17 cellular contexts compared by ENCODE assay signal in the genomic region with DNA sequence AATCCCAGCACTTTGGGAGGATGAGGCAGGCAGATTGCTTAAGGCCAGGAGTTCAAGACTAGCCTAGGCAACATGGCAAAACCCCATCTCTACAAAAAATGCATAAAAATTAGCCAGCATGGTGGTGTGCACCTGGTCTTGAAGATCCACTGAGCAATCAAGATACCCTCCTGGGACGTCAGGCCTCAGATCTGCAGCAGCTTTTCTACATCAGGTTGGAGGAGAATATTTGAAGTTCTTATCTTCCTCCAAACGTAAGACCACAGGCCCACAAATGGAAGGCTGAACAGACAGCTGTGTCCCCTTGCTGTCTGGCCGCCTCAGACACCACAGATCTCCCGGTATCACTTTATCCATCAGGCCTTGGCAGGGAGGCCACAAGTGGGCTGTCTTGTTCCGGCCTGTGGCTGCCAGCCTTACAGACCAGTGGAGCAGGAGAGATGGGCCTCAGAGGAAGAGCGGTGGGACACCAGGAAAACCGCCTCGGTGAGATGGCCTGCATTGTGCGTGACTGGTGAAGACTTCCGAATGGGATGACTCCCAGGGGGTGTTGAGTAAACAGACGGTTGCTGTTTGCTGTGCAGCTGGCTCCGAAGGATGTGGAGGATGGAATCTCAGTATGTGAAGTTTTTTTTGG. TPM values are rescaled to one million over a fixed set of nuclear protein-coding genes. Genes with fewer than 3 reads are reported as not detected.
DNase-seq lines count a peak whose midpoint lies in the region; ATAC-seq and TF ChIP-seq lines count a peak whose summit lies in the region.
"Had no signal": no experiment of that assay in that cellular context is flagged by ENCODE, and none has a peak within 500 bp of the region (broad histone marks: within the 10 kb centered on the region; RNA-seq: fewer than 3 reads in every experiment).

No MANE protein-coding gene starts in this region.

- TF ChIP-seq CTCF in Loucy (conservative IDR thresholded peaks at IDR 0.05; ENCODE audit: low read length) = no peak
- peak; percentile 21 for TF ChIP-seq CTCF in choroid plexus epithelial cell (conservative IDR thresholded peaks at IDR 0.05; ENCODE audit: low read depth, low read length)
- no peak for TF ChIP-seq CTCF in neural crest cell (conservative IDR thresholded peaks at IDR 0.05)
- no peak for TF ChIP-seq CTCF in neural progenitor cell (IDR thresholded peaks at IDR 0.05)

- no peak overlapping the region for H3K27ac ChIP-seq in neural progenitor cell
- H3K27ac ChIP-seq: cardiac muscle cell had no signal

- no peaks in the 10 kb centered on the region for H3K27me3 Mint-ChIP-seq in neural crest cell (ENCODE audit: low read depth)
- peaks cover 6% of the 10 kb centered on the region for H3K27me3 Mint-ChIP-seq in neural progenitor cell (ENCODE audit: insufficient read depth, low read depth)
- H3K27me3 Mint-ChIP-seq: activated naive CD4-positive, alpha-beta T cell treated with anti-CD3 and anti-CD28 coated beads, Interleukin-2, amount 10 ng/mL, durations not matched to agents 7 days and 5 days had no signal

- H3K4me2 ChIP-seq in Loucy (ENCODE audit: low read depth, low read length, poor library complexity, severe bottlenecking) (peak overlapping the region; percentile 38), neural progenitor cell (no peak overlapping the region)

- peaks cover 4% of the 10 kb centered on the region for H3K36me3 Mint-ChIP-seq in neural crest cell (ENCODE audit: low read depth)
- H3K36me3 Mint-ChIP-seq in neural progenitor cell = peaks cover 6% of the 10 kb centered on the region

- H3K27ac Mint-ChIP-seq in neural crest cell (ENCODE audit: unreplicated experiment) = peak overlapping the region; percentile 14
- no peak overlapping the region for H3K27ac Mint-ChIP-seq in neural progenitor cell
- H3K27ac Mint-ChIP-seq: activated naive CD4-positive, alpha-beta T cell treated with anti-CD3 and anti-CD28 coated beads, Interleukin-2, amount 10 ng/mL, durations not matched to agents 7 days and 5 days had no signal

- H3K9me3 Mint-ChIP-seq in neural crest cell (peaks cover 4% of the 10 kb centered on the region), neural progenitor cell (peaks cover 4% of the 10 kb centered on the region)

- H3K4me1 Mint-ChIP-seq in neural crest cell (peaks cover 15% of the 10 kb centered on the region), neural progenitor cell (peaks cover 13% of the 10 kb centered on the region)

- H2AFZ ChIP-seq in Loucy (ENCODE audit: low read length) = no peak overlapping the region
- no peak overlapping the region for H2AFZ ChIP-seq in neural progenitor cell (replicated peaks)

- H3K27me3 ChIP-seq in Loucy (ENCODE audit: insufficient read depth, low read length, poor library complexity, severe bottlenecking) (no peaks in the 10 kb centered on the region), neural progenitor cell (no peaks in the 10 kb centered on the region)
- H3K27me3 ChIP-seq: cardiac muscle cell had no signal

- no peaks in the 10 kb centered on the region for H4K20me1 ChIP-seq in Loucy (ENCODE audit: insufficient read depth, low read length, poor library complexity, severe bottlenecking)
- no peaks in the 10 kb centered on the region for H4K20me1 ChIP-seq in neural progenitor cell (ENCODE audit: low read depth)

- H3K79me2 ChIP-seq in Loucy (ENCODE audit: insufficient read depth, low read length) (peaks cover 99% of the 10 kb centered on the region), neural progenitor cell (ENCODE audit: low read depth) (no peaks in the 10 kb centered on the region)

- ATAC-seq in HG03457 (IDR thresholded peaks at IDR 0.05; ENCODE audit: unreplicated experiment) = no peak
- ATAC-seq in GM21717 (IDR thresholded peaks at IDR 0.05; ENCODE audit: unreplicated experiment) = no peak
- ATAC-seq: HepG2, left colon had no signal

- H3K9ac ChIP-seq in Loucy (ENCODE audit: low read depth, low read length, poor library complexity, severe bottlenecking) (peak overlapping the region; percentile 29), neural progenitor cell (no peak overlapping the region)

- H3K9me2 ChIP-seq in Loucy (replicated peaks; ENCODE audit: low read depth, low read length) = no peaks in the 10 kb centered on the region

- H3K4me1 ChIP-seq in Loucy (ENCODE audit: insufficient read depth, low read length, poor library complexity, severe bottlenecking) (peaks cover 93% of the 10 kb centered on the region), neural progenitor cell (no peaks in the 10 kb centered on the region)

- H3K4me3 ChIP-seq in Loucy (ENCODE audit: low read length, poor library complexity, severe bottlenecking) (no peak overlapping the region), choroid plexus epithelial cell (ENCODE audit: low read depth, low read length) (no peak overlapping the region), neural progenitor cell (no peak overlapping the region)
- H3K4me3 ChIP-seq: cardiac muscle cell had no signal

- H3F3A ChIP-seq in Loucy (ENCODE audit: low read depth) = peaks cover 25% of the 10 kb centered on the region; the same call in 1 of the 2 replicates
- no peaks in the 10 kb centered on the region for H3F3A ChIP-seq in neural progenitor cell (ENCODE audit: low read depth)

- H3K9me3 ChIP-seq in Loucy (ENCODE audit: insufficient read depth, low read depth, low read length) = no peaks in the 10 kb centered on the region; the same call in 1 of the 2 replicates
- no peaks in the 10 kb centered on the region for H3K9me3 ChIP-seq in neural progenitor cell (ENCODE audit: low read depth)

- DNase-seq in CMK (ENCODE audit: low read depth) (peak; percentile 100), choroid plexus epithelial cell (ENCODE audit: low read depth) (peak; percentile 60), neural crest cell (ENCODE audit: low read depth, low spot score) (no peak), GM19238 (ENCODE audit: insufficient read length, low spot score) (no peak), neural progenitor cell (ENCODE audit: low spot score) (no peak)
- DNase-seq: activated naive CD4-positive, alpha-beta T cell treated with anti-CD3 and anti-CD28 coated beads, Interleukin-2, amount 10 ng/mL, durations not matched to agents 7 days and 5 days; hippocampal formation; left colon; NCI-H1417; NCI-H524 treated with DMSO at 0.1 percent for 48 hours; RPMI8226; small intestine had no signal

- H3K4me3 Mint-ChIP-seq in neural crest cell (no peak overlapping the region), neural progenitor cell (no peak overlapping the region)
- H3K4me3 Mint-ChIP-seq: activated naive CD4-positive, alpha-beta T cell treated with anti-CD3 and anti-CD28 coated beads, Interleukin-2, amount 10 ng/mL, durations not matched to agents 7 days and 5 days had no signal

- peaks cover 30% of the 10 kb centered on the region for H3K36me3 ChIP-seq in Loucy (ENCODE audit: insufficient read depth, low read length)
- no peaks in the 10 kb centered on the region for H3K36me3 ChIP-seq in neural progenitor cell
- H3K36me3 ChIP-seq: cardiac muscle cell had no signal

RNA-seq across cellular contexts. Expression of a gene that starts 15.9 kb away (rescaled TPM):
- total RNA-seq in neural crest cell (6.6 and 6.8 TPM in 2 replicates), neural progenitor cell (ENCODE audit: low replicate concordance) (2.0 and 5.5 TPM in 2 replicates)

Comparison
In these comparisons a context has a peak if more than half of its experiments do, and no peak if none do; other contexts are left out.
1. DNase-seq: peak in CMK (single experiment) and choroid plexus epithelial cell (single experiment); none in neural crest cell (single experiment), GM19238 (single experiment) and neural progenitor cell (single experiment).